In genomic region chr19:54188224-54188871, GRCh38 we compare ENCODE assay signal across 6 cellular contexts. TPM values are rescaled to one million over a fixed set of nuclear protein-coding genes. Genes with fewer than 3 reads are reported as not detected.
DNase-seq lines count a peak whose midpoint lies in the region; ATAC-seq and TF ChIP-seq lines count a peak whose summit lies in the region.

No MANE protein-coding gene starts in this region.

- no peak overlapping the region for H3K4me3 ChIP-seq in CD8-positive, alpha-beta T cell (ENCODE audit: low read depth, low read length)
- H3K4me3 ChIP-seq in duodenal mucosa (ENCODE audit: low read depth in 1 of 2, low read length in 2 of 2), result peak overlapping the region; percentile 62 to 78

- POLR2A ChIA-PET in CD8-positive, alpha-beta T cell (lab: Charles Lee), result interaction anchor here (1.2 to 7.2 kb wide), 7 partner anchors 12 to 260 kb away, joined by 4 to 99 read pairs (median 27); partner anchors contain the start of genes CNOT3, LENG1, LENG8 and PRPF31

- H3K36me3 ChIP-seq in CD8-positive, alpha-beta T cell (ENCODE audit: insufficient read depth, low read length), result peaks cover 5% of the 10 kb centered on the region
- H3K36me3 ChIP-seq in duodenal mucosa (ENCODE audit: control insufficient read depth in 1 of 2, insufficient read depth in 2 of 2, low read length in 2 of 2), result peaks cover 12 to 17% of the 10 kb centered on the region in 2 donors

- H3K9me3 ChIP-seq in CD8-positive, alpha-beta T cell (ENCODE audit: low read length), result no peaks in the 10 kb centered on the region
- no peaks in the 10 kb centered on the region for H3K9me3 ChIP-seq in duodenal mucosa (ENCODE audit: control insufficient read depth in 1 of 2, low read length in 2 of 2)

- TF ChIP-seq CTCF in CD8-positive, alpha-beta T cell (IDR thresholded peaks at IDR 0.05), result no peak

- H3K4me1 Mint-ChIP-seq in CD8-positive, alpha-beta T cell (ENCODE audit: low read depth), result peaks cover 37% of the 10 kb centered on the region

- no peak overlapping the region for H3K27ac ChIP-seq in CD8-positive, alpha-beta T cell (ENCODE audit: low read depth, low read length)
- peak overlapping the region; percentile 99 for H3K27ac ChIP-seq in duodenal mucosa (ENCODE audit: low read depth, low read length)

- peaks cover 25% of the 10 kb centered on the region for H3K36me3 Mint-ChIP-seq in CD8-positive, alpha-beta T cell

- peak overlapping the region; percentile 77 to 85 for H3K9ac ChIP-seq in duodenal mucosa (ENCODE audit: low read depth in 1 of 2, low read length in 2 of 2)

- H3K4me1 ChIP-seq in CD8-positive, alpha-beta T cell (ENCODE audit: insufficient read depth, low read length), result peaks cover 22% of the 10 kb centered on the region
- H3K4me1 ChIP-seq in duodenal mucosa (ENCODE audit: control insufficient read depth in 1 of 2, insufficient read depth in 2 of 2, low read length in 2 of 2), result peaks cover 32% of the 10 kb centered on the region in 2 donors

- DNase-seq in CD8-positive, alpha-beta T cell, result peak in 5 of 7 experiments; percentile 40 to 68 (median 52)
- DNase-seq in SIG-M5 treated with dmso at 0.1 percent for 504 hours (lab: John Stamatoyannopoulos, UW; ENCODE audit: unreplicated experiment), result peak; percentile 85
- peak; percentile 62 for DNase-seq in pulmonary artery endothelial cell (ENCODE audit: low read depth, low spot score)
- DNase-seq in COLO829 (ENCODE audit: low spot score), result no peak

- ATAC-seq in CD8-positive, alpha-beta T cell, result no peak
- ATAC-seq in GM19395 (IDR thresholded peaks at IDR 0.05; ENCODE audit: unreplicated experiment), result no peak

- H3K9me3 Mint-ChIP-seq in CD8-positive, alpha-beta T cell, result no peaks in the 10 kb centered on the region

- peak overlapping the region; percentile 80 for H3K27ac Mint-ChIP-seq in CD8-positive, alpha-beta T cell

- no peaks in the 10 kb centered on the region for H3K27me3 ChIP-seq in CD8-positive, alpha-beta T cell (ENCODE audit: insufficient read depth, low read length)
- no peaks in the 10 kb centered on the region for H3K27me3 ChIP-seq in duodenal mucosa (ENCODE audit: control insufficient read depth in 1 of 2, insufficient read depth in 2 of 2, low read length in 2 of 2)

- CTCF ChIA-PET in CD8-positive, alpha-beta T cell (lab: Charles Lee), result interaction anchor here (1.0 to 1.9 kb wide), 8 partner anchors 13 to 51 kb away, joined by 3 to 9 read pairs (median 4); partner anchors contain the start of genes CNOT3 and LENG1

- no peaks in the 10 kb centered on the region for H3K27me3 Mint-ChIP-seq in CD8-positive, alpha-beta T cell (ENCODE audit: low read depth)

- peak overlapping the region; percentile 91 for H3K4me3 Mint-ChIP-seq in CD8-positive, alpha-beta T cell

- intact Hi-C loops in CD8-positive, alpha-beta T cell (cut with DNase I, micrococcal nuclease), result loop anchor here in 1 of 2 experiments (2.0 to 5.0 kb wide), 2 partner anchors 44 to 1466 kb away; partner anchors contain the start of gene U2AF2

RNA-seq across cellular contexts. Expression of gene MBOAT7, which starts 1.0 kb away (rescaled TPM):
- total RNA-seq in CD8-positive, alpha-beta T cell, result 10 to 100 TPM; 10.0 to 13.1 TPM
- total RNA-seq in pulmonary artery endothelial cell, result 35.5 and 63.1 TPM in 2 replicates

RNA-seq across cellular contexts. Expression of gene TSEN34, which starts 2.8 kb away (rescaled TPM):
- 10 to 100 TPM; 13.9 to 14.6 TPM for total RNA-seq in CD8-positive, alpha-beta T cell
- 58.7 and 65.7 TPM in 2 replicates for total RNA-seq in pulmonary artery endothelial cell

RNA-seq across cellular contexts. Expression of gene RPS9, which starts 12.3 kb away (rescaled TPM):
- total RNA-seq in CD8-positive, alpha-beta T cell, result 1,000 to 10,000 TPM; 2,006 to 2,016 TPM
- total RNA-seq in pulmonary artery endothelial cell, result 1,456 and 2,816 TPM in 2 replicates

RNA-seq across cellular contexts. Expression of gene TMC4, which starts 15.4 kb away (rescaled TPM):
- total RNA-seq in CD8-positive, alpha-beta T cell, result not detected
- total RNA-seq in pulmonary artery endothelial cell, result 0.11 and 0.86 TPM in 2 replicates

RNA-seq across cellular contexts. Expression of gene LENG1, which starts 28.8 kb away (rescaled TPM):
- total RNA-seq in CD8-positive, alpha-beta T cell, result 10 to 100 TPM; 15.5 to 15.8 TPM
- total RNA-seq in pulmonary artery endothelial cell, result 5.3 and 7.6 TPM in 2 replicates
